8 cellular contexts compared by ENCODE assay signal in the genomic region with DNA sequence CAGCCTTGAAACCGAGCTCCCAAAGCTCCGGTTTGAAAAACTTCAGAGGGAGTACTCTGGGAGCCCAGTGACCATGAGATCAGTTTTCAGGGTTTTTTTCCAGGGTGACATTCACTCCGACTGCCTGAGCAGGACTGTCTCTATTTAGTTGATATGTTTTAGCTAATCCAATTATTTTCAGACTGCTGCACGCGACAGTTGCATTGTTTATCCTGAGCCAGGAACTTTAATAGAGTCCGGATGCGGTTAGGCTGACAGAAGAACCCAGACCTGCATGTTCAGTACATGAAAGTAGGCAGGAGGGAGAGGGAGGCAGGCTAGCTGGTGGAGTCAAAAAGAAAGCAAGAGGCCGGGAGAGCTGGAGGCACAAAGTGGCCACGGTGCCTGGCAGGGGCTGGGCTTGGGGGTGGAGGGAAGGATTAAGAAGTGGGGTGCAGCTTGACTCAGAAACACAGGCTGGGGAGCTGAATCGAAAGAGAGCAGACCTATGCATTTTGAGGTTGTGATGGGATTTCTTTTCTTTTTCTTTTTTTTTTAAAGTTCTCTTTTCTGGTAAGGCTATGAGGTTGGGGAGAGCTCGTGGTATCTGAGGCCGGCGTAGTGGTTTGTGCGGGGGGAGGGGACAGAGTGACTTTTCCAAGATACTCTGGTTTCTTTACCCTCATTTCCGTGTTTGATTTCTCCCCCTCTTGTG. TPM values are rescaled to one million over a fixed set of nuclear protein-coding genes. Genes with fewer than 3 reads are reported as not detected.
DNase-seq lines count a peak whose midpoint lies in the region; ATAC-seq and TF ChIP-seq lines count a peak whose summit lies in the region.

No MANE protein-coding gene starts in this region.

- H3K9me3 ChIP-seq in CD4-positive, alpha-beta T cell (ENCODE audit: control insufficient read depth, low read length) = no peaks in the 10 kb centered on the region

- POLR2A ChIA-PET in CD4-positive, alpha-beta T cell (lab: Charles Lee) = interaction anchor here (0.6 to 4.4 kb wide), 33 partner anchors 9 to 1040 kb away, joined by 3 to 64 read pairs (median 6); a partner anchor contains a TSS

- peak; percentile 51 for ATAC-seq in CD4-positive, alpha-beta T cell (ENCODE audit: poor library complexity)
- ATAC-seq in GM21423 (IDR thresholded peaks at IDR 0.05; ENCODE audit: unreplicated experiment) (peak; percentile 47), left colon (no peak)

- no peaks in the 10 kb centered on the region for H3K27me3 ChIP-seq in CD4-positive, alpha-beta T cell (ENCODE audit: control insufficient read depth, insufficient read depth, low read length)

- H3K27ac ChIP-seq in CD4-positive, alpha-beta T cell (ENCODE audit: low read depth, low read length) = peak overlapping the region; percentile 76

- no peaks in the 10 kb centered on the region for H3K9me3 Mint-ChIP-seq in CD4-positive, alpha-beta T cell
- peaks cover 0 to 3% (median 0%) of the 10 kb centered on the region in 3 donors for H3K9me3 Mint-ChIP-seq in IgD-negative memory B cell
- no peaks in the 10 kb centered on the region for H3K9me3 Mint-ChIP-seq in nephron

- no peaks in the 10 kb centered on the region for H3K27me3 Mint-ChIP-seq in CD4-positive, alpha-beta T cell
- H3K27me3 Mint-ChIP-seq in IgD-negative memory B cell (peaks cover 46% of the 10 kb centered on the region), nephron (ENCODE audit: low read depth) (peaks cover 97% of the 10 kb centered on the region)

- peak overlapping the region; percentile 94 for H3K4me3 Mint-ChIP-seq in CD4-positive, alpha-beta T cell
- H3K4me3 Mint-ChIP-seq in IgD-negative memory B cell (peak overlapping the region; percentile 70 to 87 (median 84)), nephron (peak overlapping the region; percentile 24 to 67 (median 61))

- H3K4me1 Mint-ChIP-seq in CD4-positive, alpha-beta T cell (ENCODE audit: low read depth) = peaks cover 81% of the 10 kb centered on the region
- H3K4me1 Mint-ChIP-seq in IgD-negative memory B cell (peaks cover 16 to 25% (median 23%) of the 10 kb centered on the region in 3 donors), nephron (peaks cover 43% of the 10 kb centered on the region)

- TF ChIP-seq CTCF in CD4-positive, alpha-beta T cell (IDR thresholded peaks at IDR 0.05) = no peak
- no peak for TF ChIP-seq CTCF in nephron (IDR thresholded peaks at IDR 0.05; ENCODE audit: unreplicated experiment in 3 of 3)

- peak overlapping the region; percentile 97 for H3K27ac Mint-ChIP-seq in CD4-positive, alpha-beta T cell
- H3K27ac Mint-ChIP-seq in IgD-negative memory B cell (peak overlapping the region; percentile 30 to 76 (median 45)), nephron (peak overlapping the region in 2 of 3 experiments; percentile 17 to 70)

- DNase-seq in CD4-positive, alpha-beta T cell = peak in 6 of 10 experiments; percentile 47 to 67 (median 53)
- peak; percentile 84 for DNase-seq in activated effector memory CD4-positive, alpha-beta T cell treated with anti-CD3 and anti-CD28 coated beads, Interleukin-2, amount 50 U/mL, for 16 hours
- DNase-seq in AG08396 (ENCODE audit: low spot score) (no peak), head of caudate nucleus (no peak), left colon (no peak)

- peaks cover 88% of the 10 kb centered on the region for H3K36me3 Mint-ChIP-seq in CD4-positive, alpha-beta T cell (ENCODE audit: low read depth)
- no peaks in the 10 kb centered on the region for H3K36me3 Mint-ChIP-seq in IgD-negative memory B cell
- peaks cover 35% of the 10 kb centered on the region for H3K36me3 Mint-ChIP-seq in nephron (ENCODE audit: low read depth)

- intact Hi-C loops in CD4-positive, alpha-beta T cell (cut with DNase I, micrococcal nuclease) = loop anchor here (1.0 to 5.0 kb wide), 4 partner anchors 15 to 272 kb away; no protein-coding TSS in a partner anchor
- intact Hi-C loops in head of caudate nucleus (cut with DNase I) = no loop called here
- intact Hi-C loops in left colon (cut with DNase I, micrococcal nuclease) = no loop called here

- CTCF ChIA-PET in CD4-positive, alpha-beta T cell (lab: Charles Lee) = interaction anchor here (1.1 to 1.2 kb wide), 2 partner anchors 8 to 356 kb away, joined by 3 to 5 read pairs; no protein-coding TSS in a partner anchor

RNA-seq across cellular contexts. Expression of a gene that starts 5.7 kb away (rescaled TPM):
- 100 to 1,000 TPM; 128 to 141 TPM for total RNA-seq in CD4-positive, alpha-beta T cell
- 2.0 TPM for polyA plus RNA-seq in IgD-negative memory B cell
- total RNA-seq in left colon = under 1 TPM; 0.27 to 0.78 TPM

Comparison
In these comparisons a context has a peak if more than half of its experiments do, and no peak if none do; other contexts are left out.
1. DNase-seq: peak in CD4-positive, alpha-beta T cell (6 of 10) and activated effector memory CD4-positive, alpha-beta T cell treated with anti-CD3 and anti-CD28 coated beads, Interleukin-2, amount 50 U/mL, for 16 hours (single experiment); none in AG08396 (single experiment), head of caudate nucleus (0 of 42) and left colon (0 of 2).
2. H3K27ac Mint-ChIP-seq: peak in every context shown above with its lines; median percentile 97 in CD4-positive, alpha-beta T cell; 45 in IgD-negative memory B cell; 44 in nephron.
3. RNA of a gene that starts 5.7 kb away (total RNA-seq): 128 to 141 TPM in CD4-positive, alpha-beta T cell; 0.27 to 0.78 TPM in left colon; every median in the first group is over 10 times any median in the second.
4. intact Hi-C loops: an anchor here in CD4-positive, alpha-beta T cell (1.0 to 5.0 kb wide); none called in head of caudate nucleus and left colon.
5. Peak in every context shown above with its lines, with median percentiles within 50 percentile points of each other: H3K4me3 Mint-ChIP-seq.